Comparison of ENCODE assay signal across 15 cellular contexts in genomic region chr3:59995563-59995962, GRCh38.
DNase-seq lines count a peak whose midpoint lies in the region; TF ChIP-seq lines count a peak whose summit lies in the region.
"Had no signal": no experiment of that assay in that cellular context is flagged by ENCODE, and none has a peak within 500 bp of the region (broad histone marks: within the 10 kb centered on the region; RNA-seq: fewer than 3 reads in every experiment).

No MANE protein-coding gene starts in this region.

- H3K27ac ChIP-seq in coronary artery = no peak overlapping the region

- H3K4me1 Mint-ChIP-seq in activated CD4-positive, alpha-beta T cell treated with anti-CD3 and anti-CD28 coated beads, Interleukin-2, amount 10 ng/mL, durations not matched to agents 24 days and 14 days = peaks cover 36% of the 10 kb centered on the region
- H3K4me1 Mint-ChIP-seq in activated naive CD8-positive, alpha-beta T cell treated with anti-CD3 and anti-CD28 coated beads for 36 hours = peaks cover 60% of the 10 kb centered on the region
- H3K4me1 Mint-ChIP-seq in glutamatergic neuron (ENCODE audit: low read depth, unreplicated experiment) = peaks cover 69% of the 10 kb centered on the region

- H3K27ac Mint-ChIP-seq in activated CD4-positive, alpha-beta T cell treated with anti-CD3 and anti-CD28 coated beads, Interleukin-2, amount 10 ng/mL, durations not matched to agents 24 days and 14 days = peak overlapping the region; percentile 31
- peak overlapping the region; percentile 52 for H3K27ac Mint-ChIP-seq in activated naive CD8-positive, alpha-beta T cell treated with anti-CD3 and anti-CD28 coated beads for 36 hours
- no peak overlapping the region for H3K27ac Mint-ChIP-seq in glutamatergic neuron (ENCODE audit: unreplicated experiment)
- H3K27ac Mint-ChIP-seq: HFFc6 had no signal

- peak overlapping the region; percentile 25 for H3K4me3 Mint-ChIP-seq in activated CD4-positive, alpha-beta T cell treated with anti-CD3 and anti-CD28 coated beads, Interleukin-2, amount 10 ng/mL, durations not matched to agents 24 days and 14 days
- H3K4me3 Mint-ChIP-seq in activated naive CD8-positive, alpha-beta T cell treated with anti-CD3 and anti-CD28 coated beads for 36 hours = no peak overlapping the region
- H3K4me3 Mint-ChIP-seq in glutamatergic neuron (ENCODE audit: unreplicated experiment) = no peak overlapping the region
- H3K4me3 Mint-ChIP-seq: HFFc6 had no signal

- TF ChIP-seq CTCF in coronary artery (IDR thresholded peaks at IDR 0.05) (no peak), glutamatergic neuron (IDR thresholded peaks at IDR 0.05; ENCODE audit: partially characterized antibody, unreplicated experiment) (no peak)

- intact Hi-C loops in activated CD4-positive, alpha-beta T cell treated with anti-CD3 and anti-CD28 coated beads, Interleukin-2, amount 10 ng/mL, durations not matched to agents 24 days and 14 days (cut with micrococcal nuclease) = loop anchor here (1.0 kb wide), 1 partner anchor 15 kb away; no protein-coding TSS in a partner anchor

- DNase-seq in activated CD4-positive, alpha-beta T cell treated with anti-CD3 and anti-CD28 coated beads, Interleukin-2, amount 10 ng/mL, durations not matched to agents 24 days and 14 days = peak; percentile 65
- no peak for DNase-seq in activated CD4-positive, alpha-beta T cell treated with anti-CD3 and anti-CD28 coated beads, Interleukin-2, amount 50 U/mL, for 1 hour
- DNase-seq in stimulated activated CD4-positive, alpha-beta T cell treated with anti-CD3 and anti-CD28 coated beads, Interleukin-15, amount 100 ng/mL, for 24 hours = peak; percentile 17
- no peak for DNase-seq in stimulated activated CD4-positive, alpha-beta T cell treated with anti-CD3 and anti-CD28 coated beads, Interleukin-4, amount 100 ng/mL, for 1 hour
- no peak for DNase-seq in activated naive CD8-positive, alpha-beta T cell treated with anti-CD3 and anti-CD28 coated beads for 36 hours
- DNase-seq in coronary artery (ENCODE audit: low spot score) (no peak), glutamatergic neuron (no peak), mucosa of gallbladder (ENCODE audit: low spot score) (no peak)
- DNase-seq: HFFc6, KG1, NCI-H1436, NCI-H2029, NCI-H2171 treated with DMSO at 0.1 percent for 48 hours, NCI-H446 treated with DMSO at 0.1 percent for 48 hours, OCI-M1 had no signal

- H3K9me3 Mint-ChIP-seq in activated CD4-positive, alpha-beta T cell treated with anti-CD3 and anti-CD28 coated beads, Interleukin-2, amount 10 ng/mL, durations not matched to agents 24 days and 14 days = peaks cover 4% of the 10 kb centered on the region
- peaks cover 4% of the 10 kb centered on the region for H3K9me3 Mint-ChIP-seq in activated naive CD8-positive, alpha-beta T cell treated with anti-CD3 and anti-CD28 coated beads for 36 hours
- peaks cover 3% of the 10 kb centered on the region for H3K9me3 Mint-ChIP-seq in glutamatergic neuron (ENCODE audit: unreplicated experiment)

- H3K36me3 Mint-ChIP-seq in activated CD4-positive, alpha-beta T cell treated with anti-CD3 and anti-CD28 coated beads, Interleukin-2, amount 10 ng/mL, durations not matched to agents 24 days and 14 days (ENCODE audit: low read depth) = peaks cover 51% of the 10 kb centered on the region
- H3K36me3 Mint-ChIP-seq in activated naive CD8-positive, alpha-beta T cell treated with anti-CD3 and anti-CD28 coated beads for 36 hours = peaks cover 9% of the 10 kb centered on the region
- no peaks in the 10 kb centered on the region for H3K36me3 Mint-ChIP-seq in glutamatergic neuron (ENCODE audit: unreplicated experiment)

- H3K27me3 Mint-ChIP-seq in activated CD4-positive, alpha-beta T cell treated with anti-CD3 and anti-CD28 coated beads, Interleukin-2, amount 10 ng/mL, durations not matched to agents 24 days and 14 days = no peaks in the 10 kb centered on the region
- H3K27me3 Mint-ChIP-seq in activated naive CD8-positive, alpha-beta T cell treated with anti-CD3 and anti-CD28 coated beads for 36 hours = no peaks in the 10 kb centered on the region
- no peaks in the 10 kb centered on the region for H3K27me3 Mint-ChIP-seq in glutamatergic neuron (ENCODE audit: unreplicated experiment)

- no peak overlapping the region for H3K4me3 ChIP-seq in coronary artery

Comparison
In these comparisons a context has a peak if more than half of its experiments do, and no peak if none do; other contexts are left out.
1. DNase-seq: peak in activated CD4-positive, alpha-beta T cell treated with anti-CD3 and anti-CD28 coated beads, Interleukin-2, amount 10 ng/mL, durations not matched to agents 24 days and 14 days (single experiment) and stimulated activated CD4-positive, alpha-beta T cell treated with anti-CD3 and anti-CD28 coated beads, Interleukin-15, amount 100 ng/mL, for 24 hours (single experiment); none in activated CD4-positive, alpha-beta T cell treated with anti-CD3 and anti-CD28 coated beads, Interleukin-2, amount 50 U/mL, for 1 hour (single experiment), stimulated activated CD4-positive, alpha-beta T cell treated with anti-CD3 and anti-CD28 coated beads, Interleukin-4, amount 100 ng/mL, for 1 hour (single experiment), activated naive CD8-positive, alpha-beta T cell treated with anti-CD3 and anti-CD28 coated beads for 36 hours (single experiment), coronary artery (single experiment), glutamatergic neuron (single experiment) and mucosa of gallbladder (single experiment).